ENCODE assay signal across 1 cellular context in genomic region chr4:1235381-1236102, GRCh38.
TF ChIP-seq lines count a peak whose summit lies in the region.

No MANE protein-coding gene starts in this region.

TF ChIP-seq in HepG2, 621 proteins besides CTCF, POLR2A, EP300 and RAD21:
- TF ChIP-seq ATRX (CRISPR knock-in tag; IDR thresholded peaks at IDR 0.05; ENCODE audit: borderline replicate concordance) (no peak), MXI1 (IDR thresholded peaks at IDR 0.05; ENCODE audit: borderline replicate concordance, low read depth, low read length) (no peak), ZBTB1 (CRISPR knock-in tag; IDR thresholded peaks at IDR 0.05; ENCODE audit: borderline replicate concordance) (no peak), ZNF432 (CRISPR knock-in tag; IDR thresholded peaks at IDR 0.05; ENCODE audit: borderline replicate concordance) (no peak), KDM3A (CRISPR knock-in tag; IDR thresholded peaks at IDR 0.05; ENCODE audit: low read depth) (no peak), PAX8 (CRISPR knock-in tag; IDR thresholded peaks at IDR 0.05; ENCODE audit: borderline replicate concordance) (no peak)
- TF ChIP-seq, protein P1, sequence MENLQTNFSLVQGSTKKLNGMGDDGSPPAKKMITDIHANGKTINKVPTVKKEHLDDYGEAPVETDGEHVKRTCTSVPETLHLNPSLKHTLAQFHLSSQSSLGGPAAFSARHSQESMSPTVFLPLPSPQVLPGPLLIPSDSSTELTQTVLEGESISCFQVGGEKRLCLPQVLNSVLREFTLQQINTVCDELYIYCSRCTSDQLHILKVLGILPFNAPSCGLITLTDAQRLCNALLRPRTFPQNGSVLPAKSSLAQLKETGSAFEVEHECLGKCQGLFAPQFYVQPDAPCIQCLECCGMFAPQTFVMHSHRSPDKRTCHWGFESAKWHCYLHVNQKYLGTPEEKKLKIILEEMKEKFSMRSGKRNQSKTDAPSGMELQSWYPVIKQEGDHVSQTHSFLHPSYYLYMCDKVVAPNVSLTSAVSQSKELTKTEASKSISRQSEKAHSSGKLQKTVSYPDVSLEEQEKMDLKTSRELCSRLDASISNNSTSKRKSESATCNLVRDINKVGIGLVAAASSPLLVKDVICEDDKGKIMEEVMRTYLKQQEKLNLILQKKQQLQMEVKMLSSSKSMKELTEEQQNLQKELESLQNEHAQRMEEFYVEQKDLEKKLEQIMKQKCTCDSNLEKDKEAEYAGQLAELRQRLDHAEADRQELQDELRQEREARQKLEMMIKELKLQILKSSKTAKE (CRISPR knock-in tag; IDR thresholded peaks at IDR 0.05; ENCODE audit: borderline replicate concordance) = no peak
